ENCODE assay signal across 8 cellular contexts in the genomic region with DNA sequence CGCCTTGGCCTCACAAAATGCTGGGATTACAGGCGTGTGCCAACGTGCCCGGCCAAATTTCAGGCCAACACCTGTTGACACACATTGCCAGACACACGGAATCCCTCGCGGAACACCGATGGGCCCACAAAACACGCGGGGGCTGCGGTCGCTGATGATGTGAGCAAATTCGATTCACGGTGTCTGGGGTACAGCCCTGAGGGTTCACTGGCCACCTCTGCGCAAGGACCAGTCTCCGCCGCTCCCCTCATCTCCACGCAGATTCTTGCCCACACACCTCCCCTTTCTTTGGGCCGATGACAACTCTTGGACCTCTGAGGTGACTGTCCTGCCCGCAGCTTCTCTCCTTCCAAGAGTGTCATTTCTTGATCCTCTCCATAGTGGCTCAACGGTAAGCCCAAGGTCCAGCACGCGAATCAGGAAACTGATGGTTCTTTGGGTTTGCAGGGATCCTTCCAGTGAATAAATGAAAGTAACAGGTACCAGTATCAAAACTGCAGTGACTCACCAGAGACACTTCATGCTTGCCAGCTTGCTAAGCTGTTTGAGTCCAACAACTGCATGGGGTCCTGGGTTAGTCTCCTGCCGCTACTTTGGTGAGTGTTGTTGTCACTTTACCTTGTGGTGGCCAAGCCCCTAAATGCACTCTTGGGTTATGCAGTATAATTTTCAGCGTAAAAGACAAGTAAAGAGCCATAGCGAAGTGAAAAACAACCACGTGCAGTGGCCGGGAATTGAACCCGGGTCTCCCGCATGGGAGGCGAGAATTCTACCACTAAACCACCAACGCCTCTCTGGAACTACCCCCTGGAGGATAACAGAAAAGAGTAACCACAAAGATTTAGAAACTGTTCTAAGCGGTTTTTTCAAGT. TPM values are rescaled to one million over a fixed set of nuclear protein-coding genes. Genes with fewer than 3 reads are reported as not detected.
DNase-seq lines count a peak whose midpoint lies in the region; ATAC-seq lines count a peak whose summit lies in the region.

No MANE protein-coding gene starts in this region.

- peak; percentile 92 to 96 for ATAC-seq in activated CD4-positive, CD25-positive, alpha-beta regulatory T cell treated with anti-CD3 and anti-CD28 coated beads, Interleukin-2, amount 50 U/mL, for 24 hours
- no peak for ATAC-seq in GM18861 (IDR thresholded peaks at IDR 0.05; ENCODE audit: unreplicated experiment)
- ATAC-seq in HG03039 (IDR thresholded peaks at IDR 0.05; ENCODE audit: unreplicated experiment): no peak

- peak; percentile 29 for DNase-seq in NCI-H82 (lab: John Stamatoyannopoulos, UW)
- no peak for DNase-seq in NCI-H82 treated with DMSO at 0.1 percent for 48 hours (lab: John Stamatoyannopoulos, UW; ENCODE audit: unreplicated experiment)
- peak; percentile 90 for DNase-seq in LHCN-M2 (ENCODE audit: low read depth)
- DNase-seq in fibroblast of peridontal ligament (ENCODE audit: extremely low read depth): peak; percentile 78
- DNase-seq in smooth muscle cell of the brain vasculature (ENCODE audit: low read depth, low spot score): peak; percentile 17

RNA-seq across cellular contexts. Expression of gene RNU1-3, which starts 11.0 kb away (rescaled TPM):
- under 0.01 TPM in 1 of 2 replicates, not detected in the other for total RNA-seq in LHCN-M2 (2014; rRNA removed)
- polyA plus RNA-seq in LHCN-M2 (2012): 19.4 TPM

Comparison
In these comparisons a context has a peak if more than half of its experiments do, and no peak if none do; other contexts are left out.
1. ATAC-seq: peak in activated CD4-positive, CD25-positive, alpha-beta regulatory T cell treated with anti-CD3 and anti-CD28 coated beads, Interleukin-2, amount 50 U/mL, for 24 hours (2 of 2); none in GM18861 (single experiment) and HG03039 (single experiment).